Comparison of ENCODE assay signal across 9 cellular contexts in genomic region chr4:101527186-101527585, GRCh38.
A peak's percentile ranks its signal among the peaks of the same experiment; 100 is the strongest.
DNase-seq lines count a peak whose midpoint lies in the region; ATAC-seq and TF ChIP-seq lines count a peak whose summit lies in the region.
"Had no signal": no experiment of that assay in that cellular context is flagged by ENCODE, and none has a peak within 500 bp of the region (broad histone marks: within the 10 kb centered on the region; RNA-seq: fewer than 3 reads in every experiment).

No MANE protein-coding gene starts in this region.

- no peak for TF ChIP-seq CTCF in CD4-positive, alpha-beta T cell (IDR thresholded peaks at IDR 0.05)
- no peak for TF ChIP-seq CTCF in endodermal cell (conservative IDR thresholded peaks at IDR 0.05)
- TF ChIP-seq CTCF in esophagus muscularis mucosa (IDR thresholded peaks at IDR 0.05): no peak

- H3K4me1 ChIP-seq in endodermal cell (ENCODE audit: control insufficient read depth, insufficient read depth, low read length): no peaks in the 10 kb centered on the region
- H3K4me1 ChIP-seq in esophagus muscularis mucosa: no peaks in the 10 kb centered on the region

- no peaks in the 10 kb centered on the region for H3K9me3 Mint-ChIP-seq in CD4-positive, alpha-beta T cell
- no peaks in the 10 kb centered on the region for H3K9me3 Mint-ChIP-seq in T-helper 2 cell treated with Interferon-gamma antibody and Interleukin-4, amounts not matched to agents 5 μg/mL and 100 μg/mL, for 36 hours
- peaks cover 68% of the 10 kb centered on the region for H3K9me3 Mint-ChIP-seq in endodermal cell

- TF ChIP-seq EP300 in esophagus muscularis mucosa (IDR thresholded peaks at IDR 0.05): no peak

- H3K27me3 Mint-ChIP-seq in CD4-positive, alpha-beta T cell: peaks cover 25% of the 10 kb centered on the region
- H3K27me3 Mint-ChIP-seq in T-helper 2 cell treated with Interferon-gamma antibody and Interleukin-4, amounts not matched to agents 5 μg/mL and 100 μg/mL, for 36 hours (ENCODE audit: low read depth): peaks cover 17% of the 10 kb centered on the region
- no peaks in the 10 kb centered on the region for H3K27me3 Mint-ChIP-seq in endodermal cell (ENCODE audit: insufficient read depth)

- CTCF ChIA-PET in CD4-positive, alpha-beta T cell (lab: Charles Lee): interaction anchor here (1.4 kb wide), 1 partner anchor 471 kb away, joined by 3 read pairs; no protein-coding TSS in a partner anchor

- H3K9ac ChIP-seq in endodermal cell (ENCODE audit: extremely low read depth, low read length, poor library complexity, severe bottlenecking): no peak overlapping the region

- TF ChIP-seq POLR2A in esophagus muscularis mucosa (IDR thresholded peaks at IDR 0.05; ENCODE audit: low read depth): no peak

- H3K4me3 ChIP-seq in endodermal cell (ENCODE audit: low read length) (peak overlapping the region; percentile 37), esophagus muscularis mucosa (no peak overlapping the region)

- no peaks in the 10 kb centered on the region for H3K27me3 ChIP-seq in CD4-positive, alpha-beta T cell (ENCODE audit: control insufficient read depth, insufficient read depth, low read length)
- no peaks in the 10 kb centered on the region for H3K27me3 ChIP-seq in endodermal cell (ENCODE audit: control insufficient read depth, insufficient read depth, low read length, poor library complexity, severe bottlenecking)
- no peaks in the 10 kb centered on the region for H3K27me3 ChIP-seq in esophagus muscularis mucosa

- no peak overlapping the region for H3K27ac ChIP-seq in CD4-positive, alpha-beta T cell (ENCODE audit: low read depth, low read length)
- no peak overlapping the region for H3K27ac ChIP-seq in endodermal cell (ENCODE audit: low read depth, low read length)
- H3K27ac ChIP-seq in esophagus muscularis mucosa (replicated peaks in 1 of 4): no peak overlapping the region
- H3K27ac ChIP-seq: C4-2B had no signal

- no peaks in the 10 kb centered on the region for H3K36me3 ChIP-seq in endodermal cell (ENCODE audit: control insufficient read depth, insufficient read depth, low read length)
- H3K36me3 ChIP-seq in esophagus muscularis mucosa: no peaks in the 10 kb centered on the region

- peak; percentile 92 for ATAC-seq in CD4-positive, alpha-beta T cell (ENCODE audit: poor library complexity)
- ATAC-seq in GM21825 (IDR thresholded peaks at IDR 0.05; ENCODE audit: unreplicated experiment): peak; percentile 99

- no peaks in the 10 kb centered on the region for H3K36me3 Mint-ChIP-seq in CD4-positive, alpha-beta T cell (ENCODE audit: low read depth)
- no peaks in the 10 kb centered on the region for H3K36me3 Mint-ChIP-seq in T-helper 2 cell treated with Interferon-gamma antibody and Interleukin-4, amounts not matched to agents 5 μg/mL and 100 μg/mL, for 36 hours (ENCODE audit: low read depth)
- H3K36me3 Mint-ChIP-seq in endodermal cell (ENCODE audit: low read depth): peaks cover 9% of the 10 kb centered on the region

- H3K9me3 ChIP-seq in CD4-positive, alpha-beta T cell (ENCODE audit: control insufficient read depth, low read length): no peaks in the 10 kb centered on the region
- H3K9me3 ChIP-seq in endodermal cell (ENCODE audit: control insufficient read depth, low read length) (peaks cover 48% of the 10 kb centered on the region), esophagus muscularis mucosa (no peaks in the 10 kb centered on the region)

- 77 to 90% methylated on average over 2 of the region's 2 CpGs for WGBS in endodermal cell (ENCODE audit: insufficient coverage in 1 of 2, insufficient read length in 1 of 2), 2 experiments
- 60% methylated on average over 2 of the region's 2 CpGs for whole genome bisulfite sequencing in esophagus muscularis mucosa

- intact Hi-C loops in CD4-positive, alpha-beta T cell (cut with DNase I, micrococcal nuclease): loop anchor here in 1 of 2 experiments (10.0 kb wide), 1 partner anchor 182 kb away; the partner anchor contains the start of gene PPP3CA
- intact Hi-C loops in esophagus muscularis mucosa (cut with DNase I): no loop called here

- POLR2A ChIA-PET in CD4-positive, alpha-beta T cell (lab: Charles Lee): interaction anchor here (1.2 kb wide), 1 partner anchor 180 kb away, joined by 6 read pairs; the partner anchor contains the start of gene PPP3CA

- H3K27ac Mint-ChIP-seq in CD4-positive, alpha-beta T cell: no peak overlapping the region
- no peak overlapping the region for H3K27ac Mint-ChIP-seq in T-helper 2 cell treated with Interferon-gamma antibody and Interleukin-4, amounts not matched to agents 5 μg/mL and 100 μg/mL, for 36 hours
- H3K27ac Mint-ChIP-seq in endodermal cell: no peak overlapping the region

- H3K4me1 Mint-ChIP-seq in CD4-positive, alpha-beta T cell (ENCODE audit: low read depth): peaks cover 12% of the 10 kb centered on the region
- H3K4me1 Mint-ChIP-seq in T-helper 2 cell treated with Interferon-gamma antibody and Interleukin-4, amounts not matched to agents 5 μg/mL and 100 μg/mL, for 36 hours (ENCODE audit: low read depth): peaks cover 7% of the 10 kb centered on the region
- H3K4me1 Mint-ChIP-seq in endodermal cell: peaks cover 5% of the 10 kb centered on the region

- no peak overlapping the region for H3K4me3 Mint-ChIP-seq in CD4-positive, alpha-beta T cell
- H3K4me3 Mint-ChIP-seq in T-helper 2 cell treated with Interferon-gamma antibody and Interleukin-4, amounts not matched to agents 5 μg/mL and 100 μg/mL, for 36 hours: no peak overlapping the region
- H3K4me3 Mint-ChIP-seq in endodermal cell: no peak overlapping the region

- DNase-seq in CD4-positive, alpha-beta T cell: peak in 7 of 10 experiments; percentile 3 to 26 (median 14)
- peak; percentile 78 for DNase-seq in T-helper 2 cell treated with Interferon-gamma antibody and Interleukin-4, amounts not matched to agents 5 μg/mL and 100 μg/mL, for 36 hours (ENCODE audit: low spot score)
- no peak for DNase-seq in endodermal cell
- no peak for DNase-seq in esophagus muscularis mucosa (ENCODE audit: extremely low spot score)
- DNase-seq in NAMALWA (ENCODE audit: low spot score): no peak
- DNase-seq in DMS79 treated with DMSO at 0.1 percent for 48 hours (lab: John Stamatoyannopoulos, UW): no peak
- DNase-seq in foreskin melanocyte: no peak

Comparison
In these comparisons a context has a peak if more than half of its experiments do, and no peak if none do; other contexts are left out.
1. DNase-seq: peak in CD4-positive, alpha-beta T cell (7 of 10) and T-helper 2 cell treated with Interferon-gamma antibody and Interleukin-4, amounts not matched to agents 5 μg/mL and 100 μg/mL, for 36 hours (single experiment); none in endodermal cell (single experiment), esophagus muscularis mucosa (single experiment), NAMALWA (single experiment), DMS79 treated with DMSO at 0.1 percent for 48 hours (single experiment) and foreskin melanocyte (single experiment).